ENCODE assay signal across 8 cellular contexts in genomic region chr2:45649457-45649854, GRCh38. TPM values are rescaled to one million over a fixed set of nuclear protein-coding genes. Genes with fewer than 3 reads are reported as not detected.
DNase-seq lines count a peak whose midpoint lies in the region; ATAC-seq and TF ChIP-seq lines count a peak whose summit lies in the region.

No MANE protein-coding gene starts in this region.

- peak overlapping the region; percentile 81 for H3K4me3 Mint-ChIP-seq in activated T-helper 2 cell treated with anti-CD3 and anti-CD28 coated beads, Interferon-gamma antibody, Interleukin-2, Interleukin-4, amounts not matched to agents 10 μg/mL and 5 μg/mL and 100 μg/mL, durations not matched to agents 14 hours and 24 hours and 36 hours (ENCODE audit: low read depth)
- H3K4me3 Mint-ChIP-seq in stimulated activated memory B cell treated with anti-CD40 and anti-IgM and Interleukin-4, amounts not matched to agents 10 μg/mL and 1 μg/mL and 100 μg/mL, for 72 hours = peak overlapping the region; percentile 88

- no peak overlapping the region for H3K9ac ChIP-seq in iPS-18a (ENCODE audit: low read length)

- peak overlapping the region; percentile 84 for H3K4me3 ChIP-seq in cardiac muscle cell
- H3K4me3 ChIP-seq in iPS-18a (ENCODE audit: low read length) = peak overlapping the region; percentile 73

- H3K4me1 ChIP-seq in cardiac muscle cell (ENCODE audit: low read depth) (peaks cover 4% of the 10 kb centered on the region), iPS-18a (ENCODE audit: control insufficient read depth, low read depth, low read length) (peaks cover 4% of the 10 kb centered on the region)

- DNase-seq in cardiac muscle cell (ENCODE audit: low read depth in 1 of 2, low spot score in 1 of 2) (no peak), left ventricle myocardium superior (no peak), pons (ENCODE audit: low spot score) (no peak), inferior parietal cortex (ENCODE audit: extremely low spot score) (no peak), NK-92 (lab: John Stamatoyannopoulos, UW; ENCODE audit: unreplicated experiment) (no peak)
- no peak for DNase-seq in activated T-helper 2 cell treated with anti-CD3 and anti-CD28 coated beads, Interferon-gamma antibody, Interleukin-2, Interleukin-4, amounts not matched to agents 10 μg/mL and 5 μg/mL and 100 μg/mL, durations not matched to agents 14 hours and 24 hours and 36 hours (ENCODE audit: low spot score)

- peak overlapping the region; percentile 78 for H3K27ac ChIP-seq in cardiac muscle cell
- no peak overlapping the region for H3K27ac ChIP-seq in iPS-18a (ENCODE audit: low read length)

- ATAC-seq in left ventricle myocardium superior = no peak
- ATAC-seq in stimulated activated memory B cell treated with anti-CD40 and anti-IgM and Interleukin-4, amounts not matched to agents 10 μg/mL and 1 μg/mL and 100 μg/mL, for 72 hours = no peak

- H3K36me3 ChIP-seq in cardiac muscle cell (no peaks in the 10 kb centered on the region), iPS-18a (ENCODE audit: control insufficient read depth, low read depth, low read length) (no peaks in the 10 kb centered on the region)

- intact Hi-C loops in left ventricle myocardium superior (cut with micrococcal nuclease) = no loop called here
- intact Hi-C loops in activated T-helper 2 cell treated with anti-CD3 and anti-CD28 coated beads, Interferon-gamma antibody, Interleukin-2, Interleukin-4, amounts not matched to agents 10 μg/mL and 5 μg/mL and 100 μg/mL, durations not matched to agents 14 hours and 24 hours and 36 hours (cut with micrococcal nuclease) = loop anchor here (10.0 kb wide), 1 partner anchor 195 kb away; no protein-coding TSS in a partner anchor

- H3K9me3 Mint-ChIP-seq in activated T-helper 2 cell treated with anti-CD3 and anti-CD28 coated beads, Interferon-gamma antibody, Interleukin-2, Interleukin-4, amounts not matched to agents 10 μg/mL and 5 μg/mL and 100 μg/mL, durations not matched to agents 14 hours and 24 hours and 36 hours = no peaks in the 10 kb centered on the region
- no peaks in the 10 kb centered on the region for H3K9me3 Mint-ChIP-seq in stimulated activated memory B cell treated with anti-CD40 and anti-IgM and Interleukin-4, amounts not matched to agents 10 μg/mL and 1 μg/mL and 100 μg/mL, for 72 hours

- H3K27me3 Mint-ChIP-seq in activated T-helper 2 cell treated with anti-CD3 and anti-CD28 coated beads, Interferon-gamma antibody, Interleukin-2, Interleukin-4, amounts not matched to agents 10 μg/mL and 5 μg/mL and 100 μg/mL, durations not matched to agents 14 hours and 24 hours and 36 hours (ENCODE audit: low read depth) = peaks cover 16% of the 10 kb centered on the region
- H3K27me3 Mint-ChIP-seq in stimulated activated memory B cell treated with anti-CD40 and anti-IgM and Interleukin-4, amounts not matched to agents 10 μg/mL and 1 μg/mL and 100 μg/mL, for 72 hours = no peaks in the 10 kb centered on the region

- H3K27me3 ChIP-seq in cardiac muscle cell (peaks cover 13% of the 10 kb centered on the region), iPS-18a (ENCODE audit: control insufficient read depth, insufficient read depth, low read length) (peaks cover 72% of the 10 kb centered on the region)

- H3K27ac Mint-ChIP-seq in activated T-helper 2 cell treated with anti-CD3 and anti-CD28 coated beads, Interferon-gamma antibody, Interleukin-2, Interleukin-4, amounts not matched to agents 10 μg/mL and 5 μg/mL and 100 μg/mL, durations not matched to agents 14 hours and 24 hours and 36 hours = peak overlapping the region; percentile 65
- peak overlapping the region; percentile 88 for H3K27ac Mint-ChIP-seq in stimulated activated memory B cell treated with anti-CD40 and anti-IgM and Interleukin-4, amounts not matched to agents 10 μg/mL and 1 μg/mL and 100 μg/mL, for 72 hours

- H3K4me1 Mint-ChIP-seq in activated T-helper 2 cell treated with anti-CD3 and anti-CD28 coated beads, Interferon-gamma antibody, Interleukin-2, Interleukin-4, amounts not matched to agents 10 μg/mL and 5 μg/mL and 100 μg/mL, durations not matched to agents 14 hours and 24 hours and 36 hours (ENCODE audit: low read depth) = peaks cover 25% of the 10 kb centered on the region
- peaks cover 38% of the 10 kb centered on the region for H3K4me1 Mint-ChIP-seq in stimulated activated memory B cell treated with anti-CD40 and anti-IgM and Interleukin-4, amounts not matched to agents 10 μg/mL and 1 μg/mL and 100 μg/mL, for 72 hours

- no peak for TF ChIP-seq CTCF in cardiac muscle cell (IDR thresholded peaks at IDR 0.05; ENCODE audit: low read depth, low read length)

- peaks cover 12% of the 10 kb centered on the region for H3K36me3 Mint-ChIP-seq in activated T-helper 2 cell treated with anti-CD3 and anti-CD28 coated beads, Interferon-gamma antibody, Interleukin-2, Interleukin-4, amounts not matched to agents 10 μg/mL and 5 μg/mL and 100 μg/mL, durations not matched to agents 14 hours and 24 hours and 36 hours (ENCODE audit: low read depth)
- H3K36me3 Mint-ChIP-seq in stimulated activated memory B cell treated with anti-CD40 and anti-IgM and Interleukin-4, amounts not matched to agents 10 μg/mL and 1 μg/mL and 100 μg/mL, for 72 hours = no peaks in the 10 kb centered on the region

- H3K9me3 ChIP-seq in cardiac muscle cell (ENCODE audit: low read depth) (no peaks in the 10 kb centered on the region), iPS-18a (ENCODE audit: control insufficient read depth, low read depth, low read length) (no peaks in the 10 kb centered on the region)

RNA-seq across cellular contexts. Expression of gene PRKCE, which starts 2.0 kb away (rescaled TPM):
- 11.3 and 13.2 TPM in 2 replicates for total RNA-seq in cardiac muscle cell
- polyA plus RNA-seq in cardiac muscle cell = 19.2 and 26.0 TPM in 2 replicates
- total RNA-seq in left ventricle myocardium superior = 14.8 TPM
- total RNA-seq in activated T-helper 2 cell treated with anti-CD3 and anti-CD28 coated beads, Interferon-gamma antibody, Interleukin-2, Interleukin-4, amounts not matched to agents 10 μg/mL and 5 μg/mL and 100 μg/mL, durations not matched to agents 14 hours and 24 hours and 36 hours = 21.5 TPM in 2 replicates

RNA-seq across cellular contexts. Expression of gene SRBD1, which starts 38.4 kb away (rescaled TPM):
- total RNA-seq in cardiac muscle cell (13.7 and 14.7 TPM in 2 replicates), left ventricle myocardium superior (6.3 TPM)
- polyA plus RNA-seq in cardiac muscle cell = 10.6 and 10.7 TPM in 2 replicates
- 20.9 and 21.7 TPM in 2 replicates for total RNA-seq in activated T-helper 2 cell treated with anti-CD3 and anti-CD28 coated beads, Interferon-gamma antibody, Interleukin-2, Interleukin-4, amounts not matched to agents 10 μg/mL and 5 μg/mL and 100 μg/mL, durations not matched to agents 14 hours and 24 hours and 36 hours
